Comparison of ENCODE assay signal across 8 cellular contexts in the genomic region with DNA sequence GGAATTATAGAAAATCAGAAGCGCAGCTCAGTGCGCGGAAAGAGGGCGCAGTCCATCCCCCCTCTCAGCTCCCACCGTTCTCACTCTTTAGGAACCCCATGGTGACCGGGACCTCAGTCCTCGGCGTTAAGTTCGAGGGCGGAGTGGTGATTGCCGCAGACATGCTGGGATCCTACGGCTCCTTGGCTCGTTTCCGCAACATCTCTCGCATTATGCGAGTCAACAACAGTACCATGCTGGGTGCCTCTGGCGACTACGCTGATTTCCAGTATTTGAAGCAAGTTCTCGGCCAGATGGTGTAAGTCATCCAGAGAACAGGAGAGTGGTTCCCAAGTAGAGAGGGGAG. TPM values are rescaled to one million over a fixed set of nuclear protein-coding genes. Genes with fewer than 3 reads are reported as not detected.
A peak's percentile ranks its signal among the peaks of the same experiment; 100 is the strongest.
DNase-seq lines count a peak whose midpoint lies in the region; ATAC-seq and TF ChIP-seq lines count a peak whose summit lies in the region.

No MANE protein-coding gene starts in this region.

- H3K9me3 Mint-ChIP-seq in CD4-positive, alpha-beta memory T cell: no peaks in the 10 kb centered on the region
- no peaks in the 10 kb centered on the region for H3K9me3 Mint-ChIP-seq in activated CD4-positive, alpha-beta T cell treated with anti-CD3 and anti-CD28 coated beads, Interleukin-2, amount 10 ng/mL, durations not matched to agents 24 days and 14 days

- H2AFZ ChIP-seq in fibroblast of lung (ENCODE audit: low read length): no peak overlapping the region
- peak overlapping the region; percentile 30 for H2AFZ ChIP-seq in neural cell (ENCODE audit: low read depth, low read length)

- H3K9me2 ChIP-seq in neural cell (ENCODE audit: insufficient read depth, low read length): no peaks in the 10 kb centered on the region

- H3K36me3 Mint-ChIP-seq in CD4-positive, alpha-beta memory T cell: peaks cover 30 to 50% of the 10 kb centered on the region in 2 donors
- peaks cover 41% of the 10 kb centered on the region for H3K36me3 Mint-ChIP-seq in activated CD4-positive, alpha-beta T cell treated with anti-CD3 and anti-CD28 coated beads, Interleukin-2, amount 10 ng/mL, durations not matched to agents 24 days and 14 days (ENCODE audit: low read depth)

- ATAC-seq in HG02763 (IDR thresholded peaks at IDR 0.05; ENCODE audit: unreplicated experiment): peak; percentile 10
- no peak for ATAC-seq in GM19023 (IDR thresholded peaks at IDR 0.05; ENCODE audit: unreplicated experiment)
- ATAC-seq in HG03457 (IDR thresholded peaks at IDR 0.05; ENCODE audit: unreplicated experiment): no peak

- H3K4me3 ChIP-seq in CD4-positive, alpha-beta memory T cell (ENCODE audit: low read length in 2 of 2): peak overlapping the region; percentile 80 to 85
- peak overlapping the region; percentile 80 to 97 (median 92) for H3K4me3 ChIP-seq in fibroblast of lung (replicated peaks in 1 of 4; ENCODE audit: control extremely low read depth in 1 of 4, insufficient read depth in 1 of 4, low read depth in 3 of 4, low read length in 4 of 4)
- peak overlapping the region; percentile 86 for H3K4me3 ChIP-seq in neural cell (ENCODE audit: low read length)

- POLR2A ChIA-PET in CD4-positive, alpha-beta memory T cell (lab: Charles Lee; ENCODE audit: partially characterized antibody): interaction anchor here (0.8 to 2.9 kb wide), 13 partner anchors 8 to 243 kb away, joined by 3 to 15 read pairs (median 6); a partner anchor contains a TSS

- DNase-seq in CD4-positive, alpha-beta memory T cell: peak in 2 of 5 donors; percentile 22 to 41
- DNase-seq in activated CD4-positive, alpha-beta T cell treated with anti-CD3 and anti-CD28 coated beads, Interleukin-2, amount 10 ng/mL, durations not matched to agents 24 days and 14 days: no peak
- DNase-seq in fibroblast of lung (ENCODE audit: low read depth in 2 of 2) (peak; percentile 23 to 25), posterior vena cava (ENCODE audit: low spot score) (no peak)

- H3K27ac ChIP-seq in CD4-positive, alpha-beta memory T cell (ENCODE audit: low read depth, low read length): peak overlapping the region; percentile 97
- peak overlapping the region; percentile 93 for H3K27ac ChIP-seq in fibroblast of lung (ENCODE audit: insufficient read depth, low read length)
- H3K27ac ChIP-seq in neural cell (ENCODE audit: low read length): peak overlapping the region; percentile 86

- TF ChIP-seq CTCF in fibroblast of lung (conservative IDR thresholded peaks at IDR 0.05 in 1 of 2, IDR thresholded peaks at IDR 0.05 in 1 of 2; ENCODE audit: low read depth in 1 of 2, low read length in 2 of 2): no peak
- TF ChIP-seq CTCF in neural cell (IDR thresholded peaks at IDR 0.05; ENCODE audit: poor library complexity, severe bottlenecking): no peak

- H3K9ac ChIP-seq in fibroblast of lung (ENCODE audit: insufficient read depth, low read length) (peak overlapping the region; percentile 86), neural cell (ENCODE audit: low read length) (peak overlapping the region; percentile 83)

- peaks cover 10% of the 10 kb centered on the region for H3F3A ChIP-seq in neural cell (ENCODE audit: insufficient read depth, low read length, poor library complexity, severe bottlenecking)

- peaks cover 23% of the 10 kb centered on the region for H3K4me1 ChIP-seq in CD4-positive, alpha-beta memory T cell (ENCODE audit: insufficient read depth, low read length)
- H3K4me1 ChIP-seq in fibroblast of lung (ENCODE audit: control insufficient read depth, extremely low read depth, insufficient read depth, low read length): peaks cover 8% of the 10 kb centered on the region

- TF ChIP-seq EP300 in neural cell (conservative IDR thresholded peaks at IDR 0.05; ENCODE audit: poor library complexity, severe bottlenecking): no peak

- intact Hi-C loops in CD4-positive, alpha-beta memory T cell (cut with micrococcal nuclease): loop anchor here (1.0 to 10.0 kb wide), 5 partner anchors 53 to 205 kb away; a partner anchor contains a TSS
- intact Hi-C loops in activated CD4-positive, alpha-beta T cell treated with anti-CD3 and anti-CD28 coated beads, Interleukin-2, amount 10 ng/mL, durations not matched to agents 24 days and 14 days (cut with micrococcal nuclease): loop anchor here (1.0 to 5.0 kb wide), 2 partner anchors 53 to 88 kb away; a partner anchor contains a TSS
- intact Hi-C loops in posterior vena cava (cut with DNase I): loop anchor here in 1 of 2 donors (10.0 kb wide), 1 partner anchor 95 kb away; no protein-coding TSS in a partner anchor

- H3K36me3 ChIP-seq in CD4-positive, alpha-beta memory T cell (ENCODE audit: insufficient read depth, low read length): peaks cover 27% of the 10 kb centered on the region
- H3K36me3 ChIP-seq in fibroblast of lung (ENCODE audit: control insufficient read depth, insufficient read depth, low read length) (peaks cover 10% of the 10 kb centered on the region), neural cell (ENCODE audit: insufficient read depth, low read length) (no peaks in the 10 kb centered on the region)

- H3K4me1 Mint-ChIP-seq in CD4-positive, alpha-beta memory T cell: peaks cover 14 to 31% (median 18%) of the 10 kb centered on the region in 4 donors
- H3K4me1 Mint-ChIP-seq in activated CD4-positive, alpha-beta T cell treated with anti-CD3 and anti-CD28 coated beads, Interleukin-2, amount 10 ng/mL, durations not matched to agents 24 days and 14 days: peaks cover 23% of the 10 kb centered on the region

- CTCF ChIA-PET in CD4-positive, alpha-beta memory T cell (lab: Charles Lee; ENCODE audit: partially characterized antibody): interaction anchor here (0.7 to 2.9 kb wide), 4 partner anchors 16 to 310 kb away, joined by 3 to 13 read pairs (median 3); no protein-coding TSS in a partner anchor

- H3K27ac Mint-ChIP-seq in CD4-positive, alpha-beta memory T cell: peak overlapping the region; percentile 86 to 100 (median 99)
- peak overlapping the region; percentile 100 for H3K27ac Mint-ChIP-seq in activated CD4-positive, alpha-beta T cell treated with anti-CD3 and anti-CD28 coated beads, Interleukin-2, amount 10 ng/mL, durations not matched to agents 24 days and 14 days

- H3K4me3 Mint-ChIP-seq in CD4-positive, alpha-beta memory T cell: peak overlapping the region; percentile 90 to 99 (median 95)
- H3K4me3 Mint-ChIP-seq in activated CD4-positive, alpha-beta T cell treated with anti-CD3 and anti-CD28 coated beads, Interleukin-2, amount 10 ng/mL, durations not matched to agents 24 days and 14 days: peak overlapping the region; percentile 94

- peak overlapping the region; percentile 91 for H3K4me2 ChIP-seq in fibroblast of lung (ENCODE audit: extremely low read depth, insufficient read depth, low read length)
- peak overlapping the region; percentile 81 for H3K4me2 ChIP-seq in neural cell (ENCODE audit: low read length)

- no peaks in the 10 kb centered on the region for H3K9me3 ChIP-seq in CD4-positive, alpha-beta memory T cell (ENCODE audit: control insufficient read depth in 1 of 2, low read length in 2 of 2)
- no peaks in the 10 kb centered on the region for H3K9me3 ChIP-seq in fibroblast of lung (ENCODE audit: control insufficient read depth, insufficient read depth, low read depth, low read length)
- H3K9me3 ChIP-seq in neural cell (ENCODE audit: low read length): no peaks in the 10 kb centered on the region

- no peaks in the 10 kb centered on the region for H3K27me3 Mint-ChIP-seq in CD4-positive, alpha-beta memory T cell
- H3K27me3 Mint-ChIP-seq in activated CD4-positive, alpha-beta T cell treated with anti-CD3 and anti-CD28 coated beads, Interleukin-2, amount 10 ng/mL, durations not matched to agents 24 days and 14 days: no peaks in the 10 kb centered on the region

- no peak for TF ChIP-seq RAD21 in neural cell (conservative IDR thresholded peaks at IDR 0.05)

- H3K27me3 ChIP-seq in CD4-positive, alpha-beta memory T cell (ENCODE audit: insufficient read depth, low read length): no peaks in the 10 kb centered on the region
- H3K27me3 ChIP-seq in fibroblast of lung (ENCODE audit: control insufficient read depth, insufficient read depth, low read length) (no peaks in the 10 kb centered on the region), neural cell (ENCODE audit: insufficient read depth, low read depth, low read length) (no peaks in the 10 kb centered on the region)

- peaks cover 2% of the 10 kb centered on the region for H4K20me1 ChIP-seq in fibroblast of lung (ENCODE audit: control insufficient read depth, extremely low read depth, insufficient read depth, low read length)
- no peaks in the 10 kb centered on the region for H4K20me1 ChIP-seq in neural cell (ENCODE audit: insufficient read depth)

- H3K79me2 ChIP-seq in fibroblast of lung (ENCODE audit: control insufficient read depth, insufficient read depth, low read length): peaks cover 20% of the 10 kb centered on the region
- H3K79me2 ChIP-seq in neural cell (replicated peaks; ENCODE audit: insufficient read depth, low read length): peaks cover 17% of the 10 kb centered on the region

RNA-seq across cellular contexts. Expression of a gene that starts 0.5 kb away (rescaled TPM):
- total RNA-seq in CD4-positive, alpha-beta memory T cell: 100 to 1,000 TPM; 189 to 202 TPM
- 10 to 100 TPM; 68.2 to 85.7 TPM for polyA plus RNA-seq in CD4-positive, alpha-beta memory T cell
- 452 and 456 TPM in 2 replicates for total RNA-seq in activated CD4-positive, alpha-beta T cell treated with anti-CD3 and anti-CD28 coated beads, Interleukin-2, amount 10 ng/mL, durations not matched to agents 24 days and 14 days
- total RNA-seq in fibroblast of lung (335 and 339 TPM in 2 replicates), posterior vena cava (100 to 1,000 TPM; 179 to 210 TPM)
- polyA plus RNA-seq in fibroblast of lung (370 and 426 TPM in 2 replicates), neural cell (695 and 729 TPM in 2 replicates)
- 333 and 407 TPM in 2 replicates for polyA plus RNA-seq in fibroblast of lung (2012)
- polyA minus RNA-seq in fibroblast of lung (ENCODE audit: low replicate concordance) (644 and 656 TPM in 2 replicates), neural cell (200 and 202 TPM in 2 replicates)

RNA-seq across cellular contexts. Expression of a gene that starts 27.4 kb away (rescaled TPM):
- total RNA-seq in CD4-positive, alpha-beta memory T cell: not detected
- polyA plus RNA-seq in CD4-positive, alpha-beta memory T cell: not detected
- not detected in 2 replicates for total RNA-seq in activated CD4-positive, alpha-beta T cell treated with anti-CD3 and anti-CD28 coated beads, Interleukin-2, amount 10 ng/mL, durations not matched to agents 24 days and 14 days
- total RNA-seq in fibroblast of lung: 59.6 and 65.9 TPM in 2 replicates
- polyA plus RNA-seq in fibroblast of lung: 60.6 and 85.4 TPM in 2 replicates
- 54.3 and 72.6 TPM in 2 replicates for polyA plus RNA-seq in fibroblast of lung (2012)
- 58.4 and 79.8 TPM in 2 replicates for polyA minus RNA-seq in fibroblast of lung (ENCODE audit: low replicate concordance)
- polyA plus RNA-seq in neural cell: not detected in 2 replicates
- not detected in 2 replicates for polyA minus RNA-seq in neural cell
- total RNA-seq in posterior vena cava: 10 to 100 TPM; 14.9 to 50.4 TPM

RNA-seq across cellular contexts. Expression of a gene that starts 52.8 kb away (rescaled TPM):
- 10 to 100 TPM; 56.3 to 64.3 TPM for total RNA-seq in CD4-positive, alpha-beta memory T cell
- 10 to 100 TPM; 32.1 to 33.6 TPM for polyA plus RNA-seq in CD4-positive, alpha-beta memory T cell
- total RNA-seq in activated CD4-positive, alpha-beta T cell treated with anti-CD3 and anti-CD28 coated beads, Interleukin-2, amount 10 ng/mL, durations not matched to agents 24 days and 14 days: 69.2 and 73.1 TPM in 2 replicates
- 21.6 and 35.5 TPM in 2 replicates for total RNA-seq in fibroblast of lung
- 18.4 and 20.1 TPM in 2 replicates for polyA plus RNA-seq in fibroblast of lung
- polyA plus RNA-seq in fibroblast of lung (2012): 15.2 and 16.1 TPM in 2 replicates
- polyA minus RNA-seq in fibroblast of lung (ENCODE audit: low replicate concordance): 20.7 and 104 TPM in 2 replicates
- 36.7 and 56.2 TPM in 2 replicates for polyA plus RNA-seq in neural cell
- polyA minus RNA-seq in neural cell: 37.7 and 38.7 TPM in 2 replicates
- total RNA-seq in posterior vena cava: 10 to 100 TPM; 26.0 to 31.1 TPM

RNA-seq across cellular contexts. Expression of a gene that starts 59.4 kb away (rescaled TPM):
- 100 to 1,000 TPM; 125 to 130 TPM for total RNA-seq in CD4-positive, alpha-beta memory T cell
- 1 to 10 TPM in 1 of 2 donors, under 1 TPM in 1; 0.87 to 6.5 TPM for polyA plus RNA-seq in CD4-positive, alpha-beta memory T cell
- total RNA-seq in activated CD4-positive, alpha-beta T cell treated with anti-CD3 and anti-CD28 coated beads, Interleukin-2, amount 10 ng/mL, durations not matched to agents 24 days and 14 days: 82.6 and 86.5 TPM in 2 replicates
- total RNA-seq in fibroblast of lung (12.3 and 21.6 TPM in 2 replicates), posterior vena cava (10 to 100 TPM; 58.0 to 74.4 TPM)
- polyA plus RNA-seq in fibroblast of lung (24.7 and 27.6 TPM in 2 replicates), neural cell (50.2 and 60.8 TPM in 2 replicates)
- polyA plus RNA-seq in fibroblast of lung (2012): 13.9 and 19.3 TPM in 2 replicates
- polyA minus RNA-seq in fibroblast of lung (ENCODE audit: low replicate concordance) (45.5 and 64.6 TPM in 2 replicates), neural cell (81.6 and 102 TPM in 2 replicates)

Comparison
In these comparisons a context has a peak if more than half of its experiments do, and no peak if none do; other contexts are left out.
1. DNase-seq: peak in fibroblast of lung (2 of 2); none in activated CD4-positive, alpha-beta T cell treated with anti-CD3 and anti-CD28 coated beads, Interleukin-2, amount 10 ng/mL, durations not matched to agents 24 days and 14 days (single experiment) and posterior vena cava (single experiment).
2. RNA of a gene that starts 27.4 kb away (total RNA-seq): 59.6 to 65.9 TPM in fibroblast of lung and 14.9 to 50.4 TPM in posterior vena cava; not detected in CD4-positive, alpha-beta memory T cell and not detected in activated CD4-positive, alpha-beta T cell treated with anti-CD3 and anti-CD28 coated beads, Interleukin-2, amount 10 ng/mL, durations not matched to agents 24 days and 14 days; every median in the first group is over 10 times any median in the second.
3. Peak in every context shown above with its lines, with median percentiles within 50 percentile points of each other: H3K27ac ChIP-seq and H3K4me3 ChIP-seq.